In the genomic region with DNA sequence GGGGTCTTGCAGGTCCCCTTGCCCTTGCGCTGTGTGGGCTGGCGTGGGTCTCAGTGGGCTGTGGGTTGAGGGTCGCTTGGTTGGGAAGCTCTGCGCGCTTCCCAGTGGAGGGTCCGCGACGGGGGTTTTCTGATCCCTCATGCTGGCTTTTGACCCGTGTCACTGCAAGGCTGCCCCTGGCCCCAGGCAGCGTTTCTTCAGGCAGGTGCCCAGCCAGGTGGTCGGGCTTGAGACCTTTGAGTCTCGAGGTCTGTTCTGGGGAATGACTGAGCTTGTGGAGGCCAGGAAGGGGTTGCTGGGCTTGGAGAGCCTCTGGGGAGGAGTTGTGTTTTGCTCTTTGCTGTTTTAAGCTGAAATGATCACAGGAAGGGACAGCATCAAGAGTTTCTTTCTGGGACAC, we compare ENCODE assay signal across 11 cellular contexts. TPM values are rescaled to one million over a fixed set of nuclear protein-coding genes. Genes with fewer than 3 reads are reported as not detected.
DNase-seq lines count a peak whose midpoint lies in the region; ATAC-seq and TF ChIP-seq lines count a peak whose summit lies in the region.
"Had no signal": no experiment of that assay in that cellular context is flagged by ENCODE, and none has a peak within 500 bp of the region (broad histone marks: within the 10 kb centered on the region; RNA-seq: fewer than 3 reads in every experiment).

No MANE protein-coding gene starts in this region.

- no peaks in the 10 kb centered on the region for H3K9me3 Mint-ChIP-seq in activated naive CD8-positive, alpha-beta T cell treated with anti-CD3 and anti-CD28 coated beads for 36 hours

- no peaks in the 10 kb centered on the region for H3K27me3 ChIP-seq in GM23248 (replicated peaks; ENCODE audit: insufficient read depth)
- H3K27me3 ChIP-seq in left ventricle myocardium inferior (ENCODE audit: low read depth) = no peaks in the 10 kb centered on the region
- no peaks in the 10 kb centered on the region for H3K27me3 ChIP-seq in gastrocnemius medialis
- H3K27me3 ChIP-seq in BE2C = no peaks in the 10 kb centered on the region

- H3K9me2 ChIP-seq in GM23248 (ENCODE audit: insufficient read depth) = no peaks in the 10 kb centered on the region

- peaks cover 8% of the 10 kb centered on the region; the same call in 1 of the 2 replicates for H4K20me1 ChIP-seq in GM23248 (ENCODE audit: insufficient read depth)

- no peaks in the 10 kb centered on the region for H3K27me3 Mint-ChIP-seq in activated naive CD8-positive, alpha-beta T cell treated with anti-CD3 and anti-CD28 coated beads for 36 hours

- H3K4me2 ChIP-seq in GM23248 (ENCODE audit: unreplicated experiment) = peak overlapping the region; percentile 93

- H3K9me3 ChIP-seq in GM23248 (ENCODE audit: low read depth) = no peaks in the 10 kb centered on the region
- H3K9me3 ChIP-seq in left ventricle myocardium inferior (replicated peaks) = no peaks in the 10 kb centered on the region
- H3K9me3 ChIP-seq in gastrocnemius medialis = no peaks in the 10 kb centered on the region
- no peaks in the 10 kb centered on the region for H3K9me3 ChIP-seq in BE2C

- H3K4me3 ChIP-seq in GM23248 (peak overlapping the region; percentile 90), left ventricle myocardium inferior (peak overlapping the region; percentile 78), gastrocnemius medialis (peak overlapping the region in 3 of 4 donors; percentile 60 to 65 (median 61)), BE2C (ENCODE audit: low read depth, low read length) (no peak overlapping the region)

- peak overlapping the region; percentile 97 for H3K9ac ChIP-seq in GM23248

- peaks cover 26% of the 10 kb centered on the region for H3F3A ChIP-seq in GM23248 (ENCODE audit: insufficient read depth)

- peaks cover 49% of the 10 kb centered on the region for H3K4me1 ChIP-seq in GM23248 (ENCODE audit: insufficient read depth)
- H3K4me1 ChIP-seq in left ventricle myocardium inferior = peaks cover 98% of the 10 kb centered on the region
- H3K4me1 ChIP-seq in gastrocnemius medialis = peaks cover 86 to 92% of the 10 kb centered on the region in 2 donors
- no peaks in the 10 kb centered on the region; the same call in 1 of the 2 replicates for H3K4me1 ChIP-seq in BE2C

- H3K27ac ChIP-seq in GM23248 (peak overlapping the region; percentile 96), left ventricle myocardium inferior (replicated peaks) (peak overlapping the region; percentile 89), gastrocnemius medialis (peak overlapping the region; percentile 83 to 93 (median 85))

- H3K79me2 ChIP-seq in GM23248 (ENCODE audit: insufficient read depth) = peaks cover 96% of the 10 kb centered on the region

- peak overlapping the region; percentile 72 for H3K4me3 Mint-ChIP-seq in activated naive CD8-positive, alpha-beta T cell treated with anti-CD3 and anti-CD28 coated beads for 36 hours

- no peak for TF ChIP-seq POLR2A in gastrocnemius medialis (IDR thresholded peaks at IDR 0.05)

- peaks cover 30% of the 10 kb centered on the region for H3K36me3 Mint-ChIP-seq in activated naive CD8-positive, alpha-beta T cell treated with anti-CD3 and anti-CD28 coated beads for 36 hours

- WGBS in GM23248 (ENCODE audit: low coverage in 1 of 2, low lambda C conversion rate in 2 of 2, missing lambda C conversion rate in 2 of 2), 2 experiments = 34 to 38% methylated on average over 12 of the region's 12 CpGs

- TF ChIP-seq CTCF in left ventricle myocardium inferior (IDR thresholded peaks at IDR 0.05; ENCODE audit: borderline replicate concordance) (no peak), gastrocnemius medialis (IDR thresholded peaks at IDR 0.05 in 4 of 5, conservative IDR thresholded peaks at IDR 0.05 in 1 of 5) (no peak), BE2C (IDR thresholded peaks at IDR 0.05; ENCODE audit: low read depth, low read length) (no peak)

- ATAC-seq in gastrocnemius medialis = no peak

- peaks cover 60% of the 10 kb centered on the region for H3K4me1 Mint-ChIP-seq in activated naive CD8-positive, alpha-beta T cell treated with anti-CD3 and anti-CD28 coated beads for 36 hours

- intact Hi-C loops in left ventricle myocardium inferior (cut with micrococcal nuclease) (loop anchor here (10.0 kb wide), 1 partner anchor 61 kb away; no protein-coding TSS in a partner anchor), gastrocnemius medialis (cut with DNase I; ENCODE audit: low total_unique reads) (loop anchor here (5.0 kb wide), 1 partner anchor 79 kb away; no protein-coding TSS in a partner anchor)

- no peaks in the 10 kb centered on the region for H3K36me3 ChIP-seq in GM23248 (ENCODE audit: low read depth)
- no peaks in the 10 kb centered on the region for H3K36me3 ChIP-seq in left ventricle myocardium inferior
- H3K36me3 ChIP-seq in gastrocnemius medialis = no peaks in the 10 kb centered on the region
- H3K36me3 ChIP-seq in BE2C = no peaks in the 10 kb centered on the region

- H2AFZ ChIP-seq in GM23248 = no peak overlapping the region

- in situ Hi-C loops in GM23248 (cut with MboI) (no loop called here), gastrocnemius medialis (cut with MboI; ENCODE audit: low sequenced_read_pairs in 4 of 4) (no loop called here)

- peak; percentile 53 for DNase-seq in GM23248
- no peak for DNase-seq in activated naive CD8-positive, alpha-beta T cell treated with anti-CD3 and anti-CD28 coated beads for 36 hours
- DNase-seq in left ventricle myocardium inferior = no peak
- no peak for DNase-seq in gastrocnemius medialis
- DNase-seq in hepatic stellate cell (ENCODE audit: low spot score) = no peak
- no peak for DNase-seq in HuH-7 (ENCODE audit: low spot score)
- no peak for DNase-seq in HK-2 (ENCODE audit: unreplicated experiment)
- DNase-seq in BE2C = no peak
- DNase-seq: activated CD4-positive, CD25-positive, alpha-beta regulatory T cell treated with anti-CD3 and anti-CD28 coated beads, Interleukin-2, amount 50 U/mL, for 72 hours; hippocampal formation; NCI-H187 had no signal

- peak overlapping the region; percentile 86 for H3K27ac Mint-ChIP-seq in activated naive CD8-positive, alpha-beta T cell treated with anti-CD3 and anti-CD28 coated beads for 36 hours

RNA-seq across cellular contexts. Expression of gene SKI, which starts 5.3 kb away (rescaled TPM):
- total RNA-seq in GM23248 (2014; rRNA removed; shearing (Covaris generic)) = 23.1 and 26.8 TPM in 2 replicates
- polyA plus RNA-seq in GM23248 (2016; fragmentation: Nextera tagmentation; extraction: Ambion mirVana) = 3.8 and 4.0 TPM in 2 replicates
- total RNA-seq in activated naive CD8-positive, alpha-beta T cell treated with anti-CD3 and anti-CD28 coated beads for 36 hours = 10 to 100 TPM; 25.4 to 27.3 TPM
- total RNA-seq in left ventricle myocardium inferior (37.9 TPM), gastrocnemius medialis (10 to 100 TPM in 3 of 4 donors, 1 to 10 TPM in 1; 7.8 to 32.2 (median 22.4) TPM)
- polyA plus RNA-seq in BE2C (2012; ENCODE audit: insufficient read depth, insufficient read length, low read depth) = 22.2 TPM

RNA-seq across cellular contexts. Expression of gene FAAP20, which starts 38.9 kb away (rescaled TPM):
- total RNA-seq in GM23248 (2014; rRNA removed; shearing (Covaris generic)) = 33.4 and 34.5 TPM in 2 replicates
- 122 and 127 TPM in 2 replicates for polyA plus RNA-seq in GM23248 (2016; fragmentation: Nextera tagmentation; extraction: Ambion mirVana)
- 10 to 100 TPM; 69.3 to 71.4 TPM for total RNA-seq in activated naive CD8-positive, alpha-beta T cell treated with anti-CD3 and anti-CD28 coated beads for 36 hours
- total RNA-seq in left ventricle myocardium inferior (37.0 TPM), gastrocnemius medialis (10 to 100 TPM; 12.1 to 26.2 (median 17.3) TPM)
- polyA plus RNA-seq in BE2C (2012; ENCODE audit: insufficient read depth, insufficient read length, low read depth) = 37.3 TPM
